ENCODE assay signal across 8 cellular contexts in genomic region chr17:36463916-36464764, GRCh38. TPM values are rescaled to one million over a fixed set of nuclear protein-coding genes. Genes with fewer than 3 reads are reported as not detected.
A peak's percentile ranks its signal among the peaks of the same experiment; 100 is the strongest.
DNase-seq lines count a peak whose midpoint lies in the region; ATAC-seq lines count a peak whose summit lies in the region.

No MANE protein-coding gene starts in this region.

- ATAC-seq in HG03378 (IDR thresholded peaks at IDR 0.05; ENCODE audit: unreplicated experiment) (no peak), GM18867 (IDR thresholded peaks at IDR 0.05; ENCODE audit: unreplicated experiment) (no peak)

- in situ Hi-C loops in Caki2 (cut with HindIII; ENCODE audit: low pct_unique_long_range_greater_than_20kb, low sequenced_read_pairs) = no loop called here

- DNase-seq in Caki2 (ENCODE audit: low read depth) (peak; percentile 83), fibroblast of peridontal ligament (ENCODE audit: extremely low read depth) (peak; percentile 42), non-pigmented ciliary epithelial cell (ENCODE audit: low read depth) (peak; percentile 24), NCI-H1105 treated with DMSO at 0.1 percent for 48 hours (lab: John Stamatoyannopoulos, UW) (no peak)
- peak; percentile 32 for DNase-seq in Jurkat, Clone E6-1 (ENCODE audit: low read depth, low spot score)
- peak; percentile 9 to 38 for DNase-seq in activated CD4-positive, alpha-beta T cell treated with anti-CD3 and anti-CD28 coated beads, Interleukin-2, amount 50 U/mL, for 24 hours (ENCODE audit: low read depth in 1 of 2, low spot score in 1 of 2)

- no peak overlapping the region for H3K4me3 ChIP-seq in Jurkat, Clone E6-1 (ENCODE audit: low read length)

RNA-seq across cellular contexts. Expression of gene ZNHIT3, which starts 22.3 kb away (rescaled TPM):
- 84.0 and 84.2 TPM in 2 replicates for total RNA-seq in Caki2 (2014; rRNA removed; shearing (Covaris generic); ENCODE audit: low replicate concordance)
- polyA plus RNA-seq in Jurkat, Clone E6-1 (2012; ENCODE audit: insufficient read depth, insufficient read length) = 102 TPM
